In genomic region chr7:40619647-40620046, GRCh38 we compare ENCODE assay signal across 38 cellular contexts.
"Had no signal": no experiment of that assay in that cellular context is flagged by ENCODE, and none has a peak within 500 bp of the region (broad histone marks: within the 10 kb centered on the region; RNA-seq: fewer than 3 reads in every experiment).

No MANE protein-coding gene starts in this region.

- H3K4me1 Mint-ChIP-seq: activated naive CD4-positive, alpha-beta T cell treated with anti-CD3 and anti-CD28 coated beads, Interleukin-2, amount 10 ng/mL, durations not matched to agents 7 days and 5 days; activated naive CD4-positive, alpha-beta T cell treated with anti-CD3 and anti-CD28 coated beads, Interleukin-2, amount 50 U/mL, for 24 hours; activated naive CD8-positive, alpha-beta T cell treated with anti-CD3 and anti-CD28 coated beads for 36 hours; activated naive CD8-positive, alpha-beta T cell treated with anti-CD3 and anti-CD28 coated beads, Interleukin-2, amount 10 ng/mL, durations not matched to agents 7 days and 5 days; activated naive CD8-positive, alpha-beta T cell treated with anti-CD3 and anti-CD28 coated beads, Interleukin-2, amount 50 U/mL, for 24 hours; activated T-helper 17 cell treated with anti-CD3 and anti-CD28 coated beads, Interleukin-2, amount 50 U/mL, for 72 hours; central memory CD8-positive, alpha-beta T cell had no signal

- H3K4me3 Mint-ChIP-seq: activated naive CD4-positive, alpha-beta T cell treated with anti-CD3 and anti-CD28 coated beads for 36 hours; activated naive CD4-positive, alpha-beta T cell treated with anti-CD3 and anti-CD28 coated beads, Interleukin-2, amount 10 ng/mL, durations not matched to agents 7 days and 5 days; activated naive CD4-positive, alpha-beta T cell treated with anti-CD3 and anti-CD28 coated beads, Interleukin-2, amount 50 U/mL, for 24 hours; activated naive CD8-positive, alpha-beta T cell; activated naive CD8-positive, alpha-beta T cell treated with anti-CD3 and anti-CD28 coated beads for 36 hours; activated naive CD8-positive, alpha-beta T cell treated with anti-CD3 and anti-CD28 coated beads, Interleukin-2, amount 10 ng/mL, durations not matched to agents 7 days and 5 days; activated naive CD8-positive, alpha-beta T cell treated with anti-CD3 and anti-CD28 coated beads, Interleukin-2, amount 50 U/mL, for 24 hours; activated T-cell treated with anti-CD3 and anti-CD28 coated beads, Interleukin-2, amount 50 U/mL, for 24 hours; activated T-cell treated with anti-CD3 and anti-CD28 coated beads, Interleukin-2, amount 50 U/mL, for 4 hours; activated T-cell treated with anti-CD3 and anti-CD28 coated beads, Interleukin-2, amount 50 U/mL, for 72 hours; activated T-helper 1 cell treated with anti-CD3 and anti-CD28 coated beads, Interleukin-12 subunit alpha, Interleukin-12 subunit beta, Interleukin-2, Interleukin-4 antibody, amounts not matched to agents 30 ng/mL and 10 ng/mL and 1 ng/mL, durations not matched to agents 14 hours and 24 hours and 36 hours; activated T-helper 17 cell treated with anti-CD3 and anti-CD28 coated beads, Interleukin-2, amount 50 U/mL, for 72 hours; brain; central memory CD8-positive, alpha-beta T cell had no signal

- ATAC-seq: activated naive CD4-positive, alpha-beta T cell treated with anti-CD3 and anti-CD28 coated beads, Interleukin-2, amount 50 U/mL, for 72 hours; activated naive CD8-positive, alpha-beta T cell treated with anti-CD3 and anti-CD28 coated beads, Interleukin-2, amount 50 U/mL, for 24 hours; activated T-cell treated with anti-CD3 and anti-CD28 coated beads, Interleukin-2, amount 50 U/mL, for 4 hours; activated T-cell treated with anti-CD3 and anti-CD28 coated beads, Interleukin-2, amount 50 U/mL, for 72 hours; activated T-helper 17 cell treated with anti-CD3 and anti-CD28 coated beads, Interleukin-2, amount 50 U/mL, for 72 hours; body of pancreas had no signal

- H3K27me3 Mint-ChIP-seq: activated naive CD4-positive, alpha-beta T cell treated with anti-CD3 and anti-CD28 coated beads, Interleukin-2, amount 50 U/mL, for 24 hours; activated naive CD8-positive, alpha-beta T cell; activated naive CD8-positive, alpha-beta T cell treated with anti-CD3 and anti-CD28 coated beads for 36 hours; activated naive CD8-positive, alpha-beta T cell treated with anti-CD3 and anti-CD28 coated beads, Interleukin-2, amount 50 U/mL, for 24 hours; activated T-cell treated with anti-CD3 and anti-CD28 coated beads, Interleukin-2, amount 50 U/mL, for 24 hours; activated T-helper 17 cell treated with anti-CD3 and anti-CD28 coated beads, Interleukin-2, amount 50 U/mL, for 72 hours; brain; central memory CD8-positive, alpha-beta T cell had no signal

- H3K36me3 Mint-ChIP-seq: activated naive CD4-positive, alpha-beta T cell treated with anti-CD3 and anti-CD28 coated beads, Interleukin-2, amount 10 ng/mL, durations not matched to agents 7 days and 5 days; activated naive CD4-positive, alpha-beta T cell treated with anti-CD3 and anti-CD28 coated beads, Interleukin-2, amount 50 U/mL, for 24 hours; activated naive CD4-positive, alpha-beta T cell treated with anti-CD3 and anti-CD28 coated beads, Interleukin-2, amount 50 U/mL, for 72 hours; activated naive CD8-positive, alpha-beta T cell; activated naive CD8-positive, alpha-beta T cell treated with anti-CD3 and anti-CD28 coated beads for 36 hours; activated naive CD8-positive, alpha-beta T cell treated with anti-CD3 and anti-CD28 coated beads, Interleukin-2, amount 10 ng/mL, durations not matched to agents 7 days and 5 days; brain had no signal

- H3K4me1 ChIP-seq: ascending aorta, body of pancreas, breast epithelium had no signal

- H3K27ac Mint-ChIP-seq: activated naive CD4-positive, alpha-beta T cell treated with anti-CD3 and anti-CD28 coated beads for 36 hours; activated naive CD4-positive, alpha-beta T cell treated with anti-CD3 and anti-CD28 coated beads, Interleukin-2, amount 10 ng/mL, durations not matched to agents 7 days and 5 days; activated naive CD4-positive, alpha-beta T cell treated with anti-CD3 and anti-CD28 coated beads, Interleukin-2, amount 50 U/mL, for 24 hours; activated naive CD4-positive, alpha-beta T cell treated with anti-CD3 and anti-CD28 coated beads, Interleukin-2, amount 50 U/mL, for 72 hours; activated naive CD8-positive, alpha-beta T cell; activated naive CD8-positive, alpha-beta T cell treated with anti-CD3 and anti-CD28 coated beads for 36 hours; activated naive CD8-positive, alpha-beta T cell treated with anti-CD3 and anti-CD28 coated beads, Interleukin-2, amount 10 ng/mL, durations not matched to agents 7 days and 5 days; activated naive CD8-positive, alpha-beta T cell treated with anti-CD3 and anti-CD28 coated beads, Interleukin-2, amount 50 U/mL, for 24 hours; activated T-cell treated with anti-CD3 and anti-CD28 coated beads, Interleukin-2, amount 50 U/mL, for 24 hours; activated T-cell treated with anti-CD3 and anti-CD28 coated beads, Interleukin-2, amount 50 U/mL, for 72 hours; activated T-helper 1 cell treated with anti-CD3 and anti-CD28 coated beads, Interleukin-12 subunit alpha, Interleukin-12 subunit beta, Interleukin-2, Interleukin-4 antibody, amounts not matched to agents 30 ng/mL and 10 ng/mL and 1 ng/mL, durations not matched to agents 14 hours and 24 hours and 36 hours; activated T-helper 17 cell treated with anti-CD3 and anti-CD28 coated beads, Interleukin-2, amount 50 U/mL, for 72 hours; activated T-helper 2 cell treated with anti-CD3 and anti-CD28 coated beads, Interferon-gamma antibody, Interleukin-2, Interleukin-4, amounts not matched to agents 10 μg/mL and 5 μg/mL and 100 μg/mL, durations not matched to agents 14 hours and 24 hours and 36 hours; brain had no signal

- DNase-seq: activated effector memory CD4-positive, alpha-beta T cell treated with anti-CD3 and anti-CD28 coated beads, Interleukin-2, amount 50 U/mL, for 16 hours; activated effector memory CD4-positive, alpha-beta T cell treated with Interleukin-2 at 50 U/mL for 16 hours; activated gamma-delta T cell; activated gamma-delta T cell treated with Interleukin-2 at 50 U/mL for 16 hours; activated naive CD4-positive, alpha-beta T cell; activated naive CD4-positive, alpha-beta T cell treated with anti-CD3 and anti-CD28 coated beads for 36 hours; activated naive CD4-positive, alpha-beta T cell treated with anti-CD3 and anti-CD28 coated beads, Interleukin-2, amount 10 ng/mL, durations not matched to agents 7 days and 5 days; activated naive CD4-positive, alpha-beta T cell treated with anti-CD3 and anti-CD28 coated beads, Interleukin-2, amount 50 U/mL, for 16 hours; activated naive CD4-positive, alpha-beta T cell treated with Interleukin-2 at 50 U/mL for 16 hours; activated naive CD8-positive, alpha-beta T cell treated with anti-CD3 and anti-CD28 coated beads for 36 hours; activated naive CD8-positive, alpha-beta T cell treated with anti-CD3 and anti-CD28 coated beads, Interleukin-2, amount 10 ng/mL, durations not matched to agents 7 days and 5 days; activated naive CD8-positive, alpha-beta T cell treated with anti-CD3 and anti-CD28 coated beads, Interleukin-2, amount 50 U/mL, for 24 hours; activated T-cell treated with anti-CD3 and anti-CD28 coated beads, Interleukin-2, amount 50 U/mL, for 1 hour; activated T-cell treated with anti-CD3 and anti-CD28 coated beads, Interleukin-2, amount 50 U/mL, for 24 hours; activated T-cell treated with anti-CD3 and anti-CD28 coated beads, Interleukin-2, amount 50 U/mL, for 4 hours; activated T-cell treated with anti-CD3 and anti-CD28 coated beads, Interleukin-2, amount 50 U/mL, for 48 hours; activated T-cell treated with anti-CD3 and anti-CD28 coated beads, Interleukin-2, amount 50 U/mL, for 72 hours; adrenal gland; amniotic stem cell; amygdala; anterior cingulate cortex; aorta; body of pancreas; brain microvascular endothelial cell; caudate nucleus; central memory CD4-positive, alpha-beta T cell; cerebellar nuclear complex had no signal

- H3K36me3 ChIP-seq: adrenal gland, ascending aorta, brain microvascular endothelial cell, breast epithelium, cardiac muscle cell had no signal

- H3K4me3 ChIP-seq: adrenal gland, ascending aorta, body of pancreas, breast epithelium, cardiac muscle cell had no signal

- H3K27ac ChIP-seq: adrenal gland, ascending aorta, body of pancreas, brain microvascular endothelial cell, breast epithelium, cardiac muscle cell had no signal

- H3K9me3 Mint-ChIP-seq: activated naive CD4-positive, alpha-beta T cell treated with anti-CD3 and anti-CD28 coated beads for 36 hours; activated naive CD4-positive, alpha-beta T cell treated with anti-CD3 and anti-CD28 coated beads, Interleukin-2, amount 10 ng/mL, durations not matched to agents 7 days and 5 days; activated naive CD4-positive, alpha-beta T cell treated with anti-CD3 and anti-CD28 coated beads, Interleukin-2, amount 50 U/mL, for 24 hours; activated naive CD4-positive, alpha-beta T cell treated with anti-CD3 and anti-CD28 coated beads, Interleukin-2, amount 50 U/mL, for 72 hours; activated naive CD8-positive, alpha-beta T cell treated with anti-CD3 and anti-CD28 coated beads for 36 hours; activated naive CD8-positive, alpha-beta T cell treated with anti-CD3 and anti-CD28 coated beads, Interleukin-2, amount 10 ng/mL, durations not matched to agents 7 days and 5 days; activated naive CD8-positive, alpha-beta T cell treated with anti-CD3 and anti-CD28 coated beads, Interleukin-2, amount 50 U/mL, for 24 hours; activated T-cell treated with anti-CD3 and anti-CD28 coated beads, Interleukin-2, amount 50 U/mL, for 24 hours; activated T-cell treated with anti-CD3 and anti-CD28 coated beads, Interleukin-2, amount 50 U/mL, for 4 hours; activated T-cell treated with anti-CD3 and anti-CD28 coated beads, Interleukin-2, amount 50 U/mL, for 72 hours; activated T-helper 1 cell treated with anti-CD3 and anti-CD28 coated beads, Interleukin-12 subunit alpha, Interleukin-12 subunit beta, Interleukin-2, Interleukin-4 antibody, amounts not matched to agents 30 ng/mL and 10 ng/mL and 1 ng/mL, durations not matched to agents 14 hours and 24 hours and 36 hours; activated T-helper 2 cell treated with anti-CD3 and anti-CD28 coated beads, Interferon-gamma antibody, Interleukin-2, Interleukin-4, amounts not matched to agents 10 μg/mL and 5 μg/mL and 100 μg/mL, durations not matched to agents 14 hours and 24 hours and 36 hours; brain had no signal

- H3K27me3 ChIP-seq: adrenal gland, ascending aorta, body of pancreas, brain microvascular endothelial cell, breast epithelium, cardiac muscle cell had no signal

- H3K9me3 ChIP-seq: adrenal gland, ascending aorta, body of pancreas, breast epithelium had no signal
